Comparison of ENCODE assay signal across 17 cellular contexts in the genomic region with DNA sequence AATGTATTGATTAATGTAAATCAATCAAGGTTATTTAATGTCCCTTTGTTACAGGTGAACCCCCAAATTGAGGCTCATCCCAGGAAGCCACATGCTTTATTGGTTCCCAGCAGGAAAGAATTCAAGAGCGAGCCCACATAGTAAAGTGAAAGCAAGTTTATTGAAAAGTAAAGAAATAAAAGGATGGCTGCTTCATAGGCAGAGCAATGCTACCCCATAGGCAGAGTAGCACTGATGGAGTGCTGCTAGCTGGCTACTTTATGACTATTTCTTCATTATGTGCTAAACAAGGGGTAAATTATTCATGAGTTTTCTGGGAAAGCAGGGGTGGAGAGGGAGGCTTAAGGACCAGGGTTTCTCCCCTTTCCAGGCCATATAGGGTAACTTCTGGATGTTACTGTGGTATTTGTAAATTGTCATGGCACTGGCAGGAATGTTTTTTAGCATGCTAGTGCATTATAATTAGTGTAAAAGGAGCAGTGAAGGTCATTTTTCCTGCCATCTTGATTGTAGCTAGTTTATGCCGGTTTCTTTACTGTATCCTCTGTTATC.
DNase-seq lines count a peak whose midpoint lies in the region; ATAC-seq and TF ChIP-seq lines count a peak whose summit lies in the region.
"Had no signal": no experiment of that assay in that cellular context is flagged by ENCODE, and none has a peak within 500 bp of the region (broad histone marks: within the 10 kb centered on the region; RNA-seq: fewer than 3 reads in every experiment).

No MANE protein-coding gene starts in this region.

- H3K9me3 Mint-ChIP-seq in WTC11, result no peaks in the 10 kb centered on the region
- H3K9me3 Mint-ChIP-seq: CD4-positive, alpha-beta T cell had no signal

- 71% methylated on average over 2 of the region's 2 CpGs for WGBS in HUES64

- no peak overlapping the region for H3K4me3 ChIP-seq in HUES64 (ENCODE audit: low read length)
- H3K4me3 ChIP-seq in iPS-18a (ENCODE audit: low read length), result no peak overlapping the region
- H3K4me3 ChIP-seq: A549, K562 had no signal

- H3K27ac ChIP-seq in HUES64 (ENCODE audit: low read depth, low read length) (peak overlapping the region; percentile 66), iPS-18a (ENCODE audit: low read length) (peak overlapping the region; percentile 8)
- H3K27ac ChIP-seq: A549 had no signal

- H3K27me3 ChIP-seq in HUES64 (ENCODE audit: insufficient read depth, low read length) (no peaks in the 10 kb centered on the region), iPS-18a (ENCODE audit: control insufficient read depth, insufficient read depth, low read length) (no peaks in the 10 kb centered on the region)

- CTCF ChIA-PET in WTC11 (lab: Charles Lee), result interaction anchor here (3.0 kb wide), 1 partner anchor 9 kb away, joined by 13 read pairs; no protein-coding TSS in a partner anchor

- H3K36me3 ChIP-seq in HUES64 (ENCODE audit: insufficient read depth, low read length) (no peaks in the 10 kb centered on the region), iPS-18a (ENCODE audit: control insufficient read depth, low read depth, low read length) (no peaks in the 10 kb centered on the region)

- no peaks in the 10 kb centered on the region for H3K36me3 Mint-ChIP-seq in WTC11

- in situ Hi-C loops in ACHN (cut with HindIII; ENCODE audit: low pct_ligation_motif_present, low pct_unique_long_range_greater_than_20kb, low sequenced_read_pairs), result no loop called here

- H3K4me3 Mint-ChIP-seq in WTC11, result no peak overlapping the region; the same call in 1 of the 2 replicates
- H3K4me3 Mint-ChIP-seq: B cell; CD4-positive, alpha-beta T cell had no signal

- H3K4me1 ChIP-seq in HUES64 (ENCODE audit: insufficient read depth, low read length) (peaks cover 17% of the 10 kb centered on the region), iPS-18a (ENCODE audit: control insufficient read depth, low read depth, low read length) (peaks cover 12% of the 10 kb centered on the region)
- H3K4me1 ChIP-seq: A549 had no signal

- no peak for TF ChIP-seq CTCF in WTC11 (IDR thresholded peaks at IDR 0.05)

- H3K27me3 Mint-ChIP-seq in WTC11 (ENCODE audit: low read depth), result no peaks in the 10 kb centered on the region
- H3K27me3 Mint-ChIP-seq: B cell; CD4-positive, alpha-beta T cell had no signal

- DNase-seq in ACHN (peak; percentile 25), WTC11 (ENCODE audit: low spot score) (no peak), T-helper 9 cell (no peak), RPMI8226 (no peak)
- no peak for DNase-seq in activated CD4-positive, alpha-beta T cell treated with anti-CD3 and anti-CD28 coated beads, Interleukin-2, amount 50 U/mL, for 4 hours
- DNase-seq: CD4-positive, alpha-beta T cell; NCI-H1092; NCI-H1694; NCI-H2107; NCI-H69; Right ventricle myocardium superior had no signal

- H3K9me3 ChIP-seq in HUES64 (ENCODE audit: insufficient read depth, low read depth, low read length) (no peaks in the 10 kb centered on the region), iPS-18a (ENCODE audit: control insufficient read depth, low read depth, low read length) (no peaks in the 10 kb centered on the region)
- H3K9me3 ChIP-seq: A549 had no signal

- H3K4me1 Mint-ChIP-seq in WTC11, result peaks cover 29% of the 10 kb centered on the region
- H3K4me1 Mint-ChIP-seq: B cell had no signal

- peak overlapping the region; percentile 88 for H3K27ac Mint-ChIP-seq in WTC11
- H3K27ac Mint-ChIP-seq: B cell; CD4-positive, alpha-beta T cell had no signal

- ATAC-seq in WTC11 (peak; percentile 78), HG02870 (IDR thresholded peaks at IDR 0.05; ENCODE audit: unreplicated experiment) (no peak)
- ATAC-seq: A549, K562 had no signal

- POLR2A ChIA-PET in WTC11 (lab: Charles Lee), result no interaction called here

- no peak overlapping the region for H3K9ac ChIP-seq in HUES64 (ENCODE audit: low read depth, low read length)
- peak overlapping the region; percentile 14 for H3K9ac ChIP-seq in iPS-18a (ENCODE audit: low read length)

TF ChIP-seq in WTC11, 78 proteins besides CTCF, POLR2A, EP300 and RAD21 (continues in another document):
- TF ChIP-seq, protein P1, sequence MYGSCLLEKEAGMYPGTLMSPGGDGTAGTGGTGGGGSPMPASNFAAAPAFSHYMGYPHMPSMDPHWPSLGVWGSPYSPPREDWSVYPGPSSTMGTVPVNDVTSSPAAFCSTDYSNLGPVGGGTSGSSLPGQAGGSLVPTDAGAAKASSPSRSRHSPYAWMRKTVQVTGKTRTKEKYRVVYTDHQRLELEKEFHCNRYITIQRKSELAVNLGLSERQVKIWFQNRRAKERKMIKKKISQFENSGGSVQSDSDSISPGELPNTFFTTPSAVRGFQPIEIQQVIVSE (CRISPR knock-in tag; IDR thresholded peaks at IDR 0.05; ENCODE audit: borderline replicate concordance), result no peak
- TF ChIP-seq, protein P2, sequence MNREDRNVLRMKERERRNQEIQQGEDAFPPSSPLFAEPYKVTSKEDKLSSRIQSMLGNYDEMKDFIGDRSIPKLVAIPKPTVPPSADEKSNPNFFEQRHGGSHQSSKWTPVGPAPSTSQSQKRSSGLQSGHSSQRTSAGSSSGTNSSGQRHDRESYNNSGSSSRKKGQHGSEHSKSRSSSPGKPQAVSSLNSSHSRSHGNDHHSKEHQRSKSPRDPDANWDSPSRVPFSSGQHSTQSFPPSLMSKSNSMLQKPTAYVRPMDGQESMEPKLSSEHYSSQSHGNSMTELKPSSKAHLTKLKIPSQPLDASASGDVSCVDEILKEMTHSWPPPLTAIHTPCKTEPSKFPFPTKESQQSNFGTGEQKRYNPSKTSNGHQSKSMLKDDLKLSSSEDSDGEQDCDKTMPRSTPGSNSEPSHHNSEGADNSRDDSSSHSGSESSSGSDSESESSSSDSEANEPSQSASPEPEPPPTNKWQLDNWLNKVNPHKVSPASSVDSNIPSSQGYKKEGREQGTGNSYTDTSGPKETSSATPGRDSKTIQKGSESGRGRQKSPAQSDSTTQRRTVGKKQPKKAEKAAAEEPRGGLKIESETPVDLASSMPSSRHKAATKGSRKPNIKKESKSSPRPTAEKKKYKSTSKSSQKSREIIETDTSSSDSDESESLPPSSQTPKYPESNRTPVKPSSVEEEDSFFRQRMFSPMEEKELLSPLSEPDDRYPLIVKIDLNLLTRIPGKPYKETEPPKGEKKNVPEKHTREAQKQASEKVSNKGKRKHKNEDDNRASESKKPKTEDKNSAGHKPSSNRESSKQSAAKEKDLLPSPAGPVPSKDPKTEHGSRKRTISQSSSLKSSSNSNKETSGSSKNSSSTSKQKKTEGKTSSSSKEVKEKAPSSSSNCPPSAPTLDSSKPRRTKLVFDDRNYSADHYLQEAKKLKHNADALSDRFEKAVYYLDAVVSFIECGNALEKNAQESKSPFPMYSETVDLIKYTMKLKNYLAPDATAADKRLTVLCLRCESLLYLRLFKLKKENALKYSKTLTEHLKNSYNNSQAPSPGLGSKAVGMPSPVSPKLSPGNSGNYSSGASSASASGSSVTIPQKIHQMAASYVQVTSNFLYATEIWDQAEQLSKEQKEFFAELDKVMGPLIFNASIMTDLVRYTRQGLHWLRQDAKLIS (CRISPR knock-in tag; IDR thresholded peaks at IDR 0.05; ENCODE audit: borderline replicate concordance), result no peak
- TF ChIP-seq SMAD3 (CRISPR knock-in tag; IDR thresholded peaks at IDR 0.05; ENCODE audit: borderline replicate concordance) (no peak), ZNF317 (CRISPR knock-in tag; IDR thresholded peaks at IDR 0.05; ENCODE audit: borderline replicate concordance, low read depth) (no peak), MYBL2 (CRISPR knock-in tag; IDR thresholded peaks at IDR 0.05) (no peak), MXD4 (CRISPR knock-in tag; IDR thresholded peaks at IDR 0.05; ENCODE audit: borderline replicate concordance) (no peak), NR3C1 (CRISPR knock-in tag; conservative IDR thresholded peaks at IDR 0.05; ENCODE audit: low read depth) (no peak), RORB (CRISPR knock-in tag; IDR thresholded peaks at IDR 0.05) (no peak), RELA (CRISPR knock-in tag; IDR thresholded peaks at IDR 0.05; ENCODE audit: borderline replicate concordance) (no peak), ZNF138 (CRISPR knock-in tag; conservative IDR thresholded peaks at IDR 0.05) (no peak)
- TF ChIP-seq, protein P3, sequence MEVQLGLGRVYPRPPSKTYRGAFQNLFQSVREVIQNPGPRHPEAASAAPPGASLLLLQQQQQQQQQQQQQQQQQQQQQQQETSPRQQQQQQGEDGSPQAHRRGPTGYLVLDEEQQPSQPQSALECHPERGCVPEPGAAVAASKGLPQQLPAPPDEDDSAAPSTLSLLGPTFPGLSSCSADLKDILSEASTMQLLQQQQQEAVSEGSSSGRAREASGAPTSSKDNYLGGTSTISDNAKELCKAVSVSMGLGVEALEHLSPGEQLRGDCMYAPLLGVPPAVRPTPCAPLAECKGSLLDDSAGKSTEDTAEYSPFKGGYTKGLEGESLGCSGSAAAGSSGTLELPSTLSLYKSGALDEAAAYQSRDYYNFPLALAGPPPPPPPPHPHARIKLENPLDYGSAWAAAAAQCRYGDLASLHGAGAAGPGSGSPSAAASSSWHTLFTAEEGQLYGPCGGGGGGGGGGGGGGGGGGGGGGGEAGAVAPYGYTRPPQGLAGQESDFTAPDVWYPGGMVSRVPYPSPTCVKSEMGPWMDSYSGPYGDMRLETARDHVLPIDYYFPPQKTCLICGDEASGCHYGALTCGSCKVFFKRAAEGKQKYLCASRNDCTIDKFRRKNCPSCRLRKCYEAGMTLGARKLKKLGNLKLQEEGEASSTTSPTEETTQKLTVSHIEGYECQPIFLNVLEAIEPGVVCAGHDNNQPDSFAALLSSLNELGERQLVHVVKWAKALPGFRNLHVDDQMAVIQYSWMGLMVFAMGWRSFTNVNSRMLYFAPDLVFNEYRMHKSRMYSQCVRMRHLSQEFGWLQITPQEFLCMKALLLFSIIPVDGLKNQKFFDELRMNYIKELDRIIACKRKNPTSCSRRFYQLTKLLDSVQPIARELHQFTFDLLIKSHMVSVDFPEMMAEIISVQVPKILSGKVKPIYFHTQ (CRISPR knock-in tag; IDR thresholded peaks at IDR 0.05), result no peak
- TF ChIP-seq, protein P4, sequence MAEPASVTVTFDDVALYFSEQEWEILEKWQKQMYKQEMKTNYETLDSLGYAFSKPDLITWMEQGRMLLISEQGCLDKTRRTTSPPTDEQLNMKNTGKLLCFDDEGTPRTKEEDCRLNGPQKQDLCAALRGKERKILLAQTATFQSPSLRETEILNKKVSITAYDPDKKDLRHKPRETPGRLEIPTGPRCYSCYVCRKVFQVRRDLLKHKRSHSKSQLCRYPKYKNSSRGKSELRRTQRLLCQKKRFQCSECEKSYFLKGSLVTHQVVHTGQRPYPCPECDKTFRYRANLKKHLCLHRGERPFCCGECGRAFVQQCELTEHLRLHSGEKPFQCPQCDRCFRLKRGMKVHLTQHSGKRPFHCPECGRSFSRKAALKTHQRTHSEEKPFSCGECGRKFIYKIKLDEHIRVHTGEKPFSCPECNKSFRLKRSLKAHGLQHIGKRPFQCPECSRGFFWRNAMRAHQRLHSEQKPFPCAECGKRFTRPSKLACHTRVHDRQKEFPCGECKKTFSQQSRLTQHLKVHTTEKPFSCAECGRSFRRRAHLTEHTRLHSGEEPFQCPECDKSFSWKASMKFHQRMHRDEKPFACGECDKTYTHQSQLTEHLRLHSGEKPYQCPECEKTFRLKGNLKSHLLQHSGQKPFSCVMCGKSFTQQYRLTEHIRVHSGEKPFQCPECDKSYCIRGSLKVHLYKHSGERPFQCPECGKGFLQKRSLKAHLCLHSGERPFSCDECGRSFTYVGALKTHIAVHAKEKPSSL (CRISPR knock-in tag; conservative IDR thresholded peaks at IDR 0.05), result no peak
